ENCODE assay signal across 1 cellular context in the genomic region with DNA sequence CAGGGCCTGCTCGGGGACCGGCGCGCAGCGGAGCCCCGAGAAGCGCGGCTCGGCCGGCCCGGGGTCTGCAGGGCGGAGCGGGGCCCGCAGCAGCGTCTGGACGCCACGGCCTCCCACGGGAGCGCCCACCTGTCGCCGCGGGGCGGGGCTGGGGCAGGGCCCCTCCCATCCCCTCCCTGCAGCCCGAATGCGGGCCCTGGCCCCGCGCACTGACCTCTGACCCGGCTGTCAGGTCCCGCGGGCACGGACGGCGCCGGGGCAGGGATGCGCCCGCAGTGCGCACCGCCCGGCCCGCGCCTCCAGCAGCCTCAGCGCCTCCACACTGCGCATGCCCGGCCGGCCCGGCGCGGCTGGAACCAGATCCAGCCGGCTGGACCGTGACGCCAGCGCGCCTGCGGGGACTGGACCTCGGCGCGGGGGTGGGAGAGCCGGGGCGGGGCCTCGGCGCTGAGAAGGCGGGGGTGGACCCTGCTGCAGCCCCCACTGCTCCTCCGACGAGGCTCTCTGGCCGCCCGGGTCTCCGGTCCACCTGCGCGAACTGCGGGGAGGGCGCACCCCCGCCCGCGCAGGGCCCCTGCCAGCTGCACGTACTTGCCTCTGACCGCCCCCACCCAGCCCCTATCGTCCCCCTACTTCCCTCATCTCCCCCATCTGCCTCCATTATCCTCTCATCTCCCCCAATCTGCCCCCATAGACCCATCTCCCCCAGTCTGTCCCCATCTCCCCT.
TF ChIP-seq lines count a peak whose summit lies in the region.

No MANE protein-coding gene starts in this region.

TF ChIP-seq in H1, 55 proteins besides CTCF, POLR2A, EP300 and RAD21:
- TF ChIP-seq CREB1 (IDR thresholded peaks at IDR 0.05) (no peak), SP4 (IDR thresholded peaks at IDR 0.05; ENCODE audit: low read length) (no peak), RBBP5 (IDR thresholded peaks at IDR 0.05; ENCODE audit: borderline replicate concordance, low read depth, low read length) (no peak; the same call in 1 of the 2 replicates), TAF1 (IDR thresholded peaks at IDR 0.05; ENCODE audit: low read depth, low read length) (peak; percentile 64), KDM4A (IDR thresholded peaks at IDR 0.05; ENCODE audit: low read depth, low read length, severe bottlenecking) (peak; percentile 68), FOSL1 (IDR thresholded peaks at IDR 0.05; ENCODE audit: insufficient read depth, low read depth, low read length) (no peak), GTF2F1 (IDR thresholded peaks at IDR 0.05; ENCODE audit: borderline replicate concordance, low read depth, low read length) (no peak), POLR2AphosphoS5 (IDR thresholded peaks at IDR 0.05; ENCODE audit: low read depth, low read length) (no peak), TAF7 (optimal IDR thresholded peaks at IDR 0.05; ENCODE audit: borderline replicate concordance, low read depth, low read length) (peak; percentile 93), JUN (IDR thresholded peaks at IDR 0.05; ENCODE audit: low read depth, low read length) (peak; percentile 66; the same call in 1 of the 2 replicates), ZNF274 (IDR thresholded peaks at IDR 0.05; ENCODE audit: borderline replicate concordance, extremely low read depth, low read length) (no peak), KDM5A (IDR thresholded peaks at IDR 0.05; ENCODE audit: low read length) (no peak), RXRA (IDR thresholded peaks at IDR 0.05; ENCODE audit: insufficient read depth, low read depth, low read length) (no peak), CBX5 (IDR thresholded peaks at IDR 0.05; ENCODE audit: low read depth, low read length) (no peak), YY1 (IDR thresholded peaks at IDR 0.05; ENCODE audit: low read depth, low read length) (no peak), GABPA (IDR thresholded peaks at IDR 0.05; ENCODE audit: borderline replicate concordance, insufficient read depth, low read length) (peak; percentile 38; the same call in 1 of the 2 replicates), JUND (IDR thresholded peaks at IDR 0.05; ENCODE audit: low read length) (no peak), BACH1 (IDR thresholded peaks at IDR 0.05; ENCODE audit: low read length) (peak; percentile 12; the same call in 1 of the 2 replicates), EGR1 (IDR thresholded peaks at IDR 0.05; ENCODE audit: borderline replicate concordance, low read depth, low read length) (peak; percentile 91), SP2 (IDR thresholded peaks at IDR 0.05; ENCODE audit: low read length) (no peak), TEAD4 (IDR thresholded peaks at IDR 0.05; ENCODE audit: low read depth, low read length) (no peak), TCF12 (IDR thresholded peaks at IDR 0.05; ENCODE audit: low read depth, low read length) (no peak), CBX8 (IDR thresholded peaks at IDR 0.05; ENCODE audit: borderline replicate concordance, low read depth, low read length) (no peak), NANOG (IDR thresholded peaks at IDR 0.05; ENCODE audit: insufficient read depth, low read depth, low read length, poor library complexity, severe bottlenecking) (no peak), NRF1 (IDR thresholded peaks at IDR 0.05; ENCODE audit: low read depth, low read length) (peak; percentile 65), SIN3A (conservative IDR thresholded peaks at IDR 0.05 in 1 of 2, IDR thresholded peaks at IDR 0.05 in 1 of 2; ENCODE audit: low read depth in 1 of 2, low read length in 2 of 2) (no peak), SIRT6 (IDR thresholded peaks at IDR 0.05; ENCODE audit: low read length) (no peak), CEBPB (IDR thresholded peaks at IDR 0.05; ENCODE audit: low read depth, low read length) (no peak), PHF8 (conservative IDR thresholded peaks at IDR 0.05; ENCODE audit: low read depth, low read length) (peak; percentile 20; the same call in 1 of the 2 replicates)
- TF ChIP-seq, protein P1, sequence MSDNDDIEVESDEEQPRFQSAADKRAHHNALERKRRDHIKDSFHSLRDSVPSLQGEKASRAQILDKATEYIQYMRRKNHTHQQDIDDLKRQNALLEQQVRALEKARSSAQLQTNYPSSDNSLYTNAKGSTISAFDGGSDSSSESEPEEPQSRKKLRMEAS (IDR thresholded peaks at IDR 0.05): peak; percentile 81
- TF ChIP-seq, protein P2, sequence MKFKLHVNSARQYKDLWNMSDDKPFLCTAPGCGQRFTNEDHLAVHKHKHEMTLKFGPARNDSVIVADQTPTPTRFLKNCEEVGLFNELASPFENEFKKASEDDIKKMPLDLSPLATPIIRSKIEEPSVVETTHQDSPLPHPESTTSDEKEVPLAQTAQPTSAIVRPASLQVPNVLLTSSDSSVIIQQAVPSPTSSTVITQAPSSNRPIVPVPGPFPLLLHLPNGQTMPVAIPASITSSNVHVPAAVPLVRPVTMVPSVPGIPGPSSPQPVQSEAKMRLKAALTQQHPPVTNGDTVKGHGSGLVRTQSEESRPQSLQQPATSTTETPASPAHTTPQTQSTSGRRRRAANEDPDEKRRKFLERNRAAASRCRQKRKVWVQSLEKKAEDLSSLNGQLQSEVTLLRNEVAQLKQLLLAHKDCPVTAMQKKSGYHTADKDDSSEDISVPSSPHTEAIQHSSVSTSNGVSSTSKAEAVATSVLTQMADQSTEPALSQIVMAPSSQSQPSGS (IDR thresholded peaks at IDR 0.05; ENCODE audit: low read length): no peak
- TF ChIP-seq, protein P3, sequence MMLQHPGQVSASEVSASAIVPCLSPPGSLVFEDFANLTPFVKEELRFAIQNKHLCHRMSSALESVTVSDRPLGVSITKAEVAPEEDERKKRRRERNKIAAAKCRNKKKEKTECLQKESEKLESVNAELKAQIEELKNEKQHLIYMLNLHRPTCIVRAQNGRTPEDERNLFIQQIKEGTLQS (IDR thresholded peaks at IDR 0.05; ENCODE audit: insufficient read depth, low read depth, low read length): no peak
- TF ChIP-seq, protein P4, sequence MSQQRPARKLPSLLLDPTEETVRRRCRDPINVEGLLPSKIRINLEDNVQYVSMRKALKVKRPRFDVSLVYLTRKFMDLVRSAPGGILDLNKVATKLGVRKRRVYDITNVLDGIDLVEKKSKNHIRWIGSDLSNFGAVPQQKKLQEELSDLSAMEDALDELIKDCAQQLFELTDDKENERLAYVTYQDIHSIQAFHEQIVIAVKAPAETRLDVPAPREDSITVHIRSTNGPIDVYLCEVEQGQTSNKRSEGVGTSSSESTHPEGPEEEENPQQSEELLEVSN (IDR thresholded peaks at IDR 0.05): peak; percentile 43; the same call in 1 of the 2 replicates
